ENCODE assay signal across 1 cellular context in genomic region chr16:69126801-69127200, GRCh38.
TF ChIP-seq lines count a peak whose summit lies in the region.

No MANE protein-coding gene starts in this region.

TF ChIP-seq in K562, 482 proteins besides CTCF, POLR2A, EP300 and RAD21:
- peak; percentile 44; the same call in 1 of the 2 replicates for TF ChIP-seq ZBTB33 (CRISPR knock-in tag; IDR thresholded peaks at IDR 0.05)
